1 cellular context compared by ENCODE assay signal in genomic region chr4:184344435-184344834, GRCh38.
TF ChIP-seq lines count a peak whose summit lies in the region.

No MANE protein-coding gene starts in this region.

TF ChIP-seq in HepG2, 621 proteins besides CTCF, POLR2A, EP300 and RAD21 (continued from another document):
- TF ChIP-seq ZNF646 (CRISPR knock-in tag; IDR thresholded peaks at IDR 0.05) (no peak), SMAD1 (CRISPR knock-in tag; IDR thresholded peaks at IDR 0.05; ENCODE audit: borderline replicate concordance, low read depth) (no peak), ZC3H4 (CRISPR knock-in tag; IDR thresholded peaks at IDR 0.05; ENCODE audit: borderline replicate concordance) (no peak), ZNF768 (CRISPR knock-in tag; IDR thresholded peaks at IDR 0.05) (no peak), STAT5B (CRISPR knock-in tag; IDR thresholded peaks at IDR 0.05) (no peak), KDM4B (CRISPR knock-in tag; IDR thresholded peaks at IDR 0.05) (no peak), ZBED4 (CRISPR knock-in tag; IDR thresholded peaks at IDR 0.05; ENCODE audit: borderline replicate concordance) (no peak), CHD4 (IDR thresholded peaks at IDR 0.05; ENCODE audit: borderline replicate concordance, low read length) (no peak), RARG (CRISPR knock-in tag; IDR thresholded peaks at IDR 0.05; ENCODE audit: low read depth) (no peak), DPF2 (CRISPR knock-in tag; IDR thresholded peaks at IDR 0.05; ENCODE audit: borderline replicate concordance, low read depth) (no peak), FOXA3 (CRISPR knock-in tag; IDR thresholded peaks at IDR 0.05) (no peak), ZBTB4 (CRISPR knock-in tag; IDR thresholded peaks at IDR 0.05; ENCODE audit: borderline replicate concordance) (no peak), ATAD3A (CRISPR knock-in tag; IDR thresholded peaks at IDR 0.05) (no peak), KDM2A (CRISPR knock-in tag; IDR thresholded peaks at IDR 0.05; ENCODE audit: borderline replicate concordance, low read depth) (no peak)
- TF ChIP-seq, protein P1, sequence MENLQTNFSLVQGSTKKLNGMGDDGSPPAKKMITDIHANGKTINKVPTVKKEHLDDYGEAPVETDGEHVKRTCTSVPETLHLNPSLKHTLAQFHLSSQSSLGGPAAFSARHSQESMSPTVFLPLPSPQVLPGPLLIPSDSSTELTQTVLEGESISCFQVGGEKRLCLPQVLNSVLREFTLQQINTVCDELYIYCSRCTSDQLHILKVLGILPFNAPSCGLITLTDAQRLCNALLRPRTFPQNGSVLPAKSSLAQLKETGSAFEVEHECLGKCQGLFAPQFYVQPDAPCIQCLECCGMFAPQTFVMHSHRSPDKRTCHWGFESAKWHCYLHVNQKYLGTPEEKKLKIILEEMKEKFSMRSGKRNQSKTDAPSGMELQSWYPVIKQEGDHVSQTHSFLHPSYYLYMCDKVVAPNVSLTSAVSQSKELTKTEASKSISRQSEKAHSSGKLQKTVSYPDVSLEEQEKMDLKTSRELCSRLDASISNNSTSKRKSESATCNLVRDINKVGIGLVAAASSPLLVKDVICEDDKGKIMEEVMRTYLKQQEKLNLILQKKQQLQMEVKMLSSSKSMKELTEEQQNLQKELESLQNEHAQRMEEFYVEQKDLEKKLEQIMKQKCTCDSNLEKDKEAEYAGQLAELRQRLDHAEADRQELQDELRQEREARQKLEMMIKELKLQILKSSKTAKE (CRISPR knock-in tag; IDR thresholded peaks at IDR 0.05; ENCODE audit: borderline replicate concordance), result no peak
- TF ChIP-seq, protein P2, sequence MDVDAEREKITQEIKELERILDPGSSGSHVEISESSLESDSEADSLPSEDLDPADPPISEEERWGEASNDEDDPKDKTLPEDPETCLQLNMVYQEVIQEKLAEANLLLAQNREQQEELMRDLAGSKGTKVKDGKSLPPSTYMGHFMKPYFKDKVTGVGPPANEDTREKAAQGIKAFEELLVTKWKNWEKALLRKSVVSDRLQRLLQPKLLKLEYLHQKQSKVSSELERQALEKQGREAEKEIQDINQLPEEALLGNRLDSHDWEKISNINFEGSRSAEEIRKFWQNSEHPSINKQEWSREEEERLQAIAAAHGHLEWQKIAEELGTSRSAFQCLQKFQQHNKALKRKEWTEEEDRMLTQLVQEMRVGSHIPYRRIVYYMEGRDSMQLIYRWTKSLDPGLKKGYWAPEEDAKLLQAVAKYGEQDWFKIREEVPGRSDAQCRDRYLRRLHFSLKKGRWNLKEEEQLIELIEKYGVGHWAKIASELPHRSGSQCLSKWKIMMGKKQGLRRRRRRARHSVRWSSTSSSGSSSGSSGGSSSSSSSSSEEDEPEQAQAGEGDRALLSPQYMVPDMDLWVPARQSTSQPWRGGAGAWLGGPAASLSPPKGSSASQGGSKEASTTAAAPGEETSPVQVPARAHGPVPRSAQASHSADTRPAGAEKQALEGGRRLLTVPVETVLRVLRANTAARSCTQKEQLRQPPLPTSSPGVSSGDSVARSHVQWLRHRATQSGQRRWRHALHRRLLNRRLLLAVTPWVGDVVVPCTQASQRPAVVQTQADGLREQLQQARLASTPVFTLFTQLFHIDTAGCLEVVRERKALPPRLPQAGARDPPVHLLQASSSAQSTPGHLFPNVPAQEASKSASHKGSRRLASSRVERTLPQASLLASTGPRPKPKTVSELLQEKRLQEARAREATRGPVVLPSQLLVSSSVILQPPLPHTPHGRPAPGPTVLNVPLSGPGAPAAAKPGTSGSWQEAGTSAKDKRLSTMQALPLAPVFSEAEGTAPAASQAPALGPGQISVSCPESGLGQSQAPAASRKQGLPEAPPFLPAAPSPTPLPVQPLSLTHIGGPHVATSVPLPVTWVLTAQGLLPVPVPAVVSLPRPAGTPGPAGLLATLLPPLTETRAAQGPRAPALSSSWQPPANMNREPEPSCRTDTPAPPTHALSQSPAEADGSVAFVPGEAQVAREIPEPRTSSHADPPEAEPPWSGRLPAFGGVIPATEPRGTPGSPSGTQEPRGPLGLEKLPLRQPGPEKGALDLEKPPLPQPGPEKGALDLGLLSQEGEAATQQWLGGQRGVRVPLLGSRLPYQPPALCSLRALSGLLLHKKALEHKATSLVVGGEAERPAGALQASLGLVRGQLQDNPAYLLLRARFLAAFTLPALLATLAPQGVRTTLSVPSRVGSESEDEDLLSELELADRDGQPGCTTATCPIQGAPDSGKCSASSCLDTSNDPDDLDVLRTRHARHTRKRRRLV (CRISPR knock-in tag; IDR thresholded peaks at IDR 0.05), result no peak
- TF ChIP-seq, protein P3, sequence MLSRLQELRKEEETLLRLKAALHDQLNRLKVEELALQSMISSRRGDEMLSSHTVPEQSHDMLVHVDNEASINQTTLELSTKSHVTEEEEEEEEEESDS (CRISPR knock-in tag; IDR thresholded peaks at IDR 0.05; ENCODE audit: borderline replicate concordance), result no peak
- TF ChIP-seq, protein P4, sequence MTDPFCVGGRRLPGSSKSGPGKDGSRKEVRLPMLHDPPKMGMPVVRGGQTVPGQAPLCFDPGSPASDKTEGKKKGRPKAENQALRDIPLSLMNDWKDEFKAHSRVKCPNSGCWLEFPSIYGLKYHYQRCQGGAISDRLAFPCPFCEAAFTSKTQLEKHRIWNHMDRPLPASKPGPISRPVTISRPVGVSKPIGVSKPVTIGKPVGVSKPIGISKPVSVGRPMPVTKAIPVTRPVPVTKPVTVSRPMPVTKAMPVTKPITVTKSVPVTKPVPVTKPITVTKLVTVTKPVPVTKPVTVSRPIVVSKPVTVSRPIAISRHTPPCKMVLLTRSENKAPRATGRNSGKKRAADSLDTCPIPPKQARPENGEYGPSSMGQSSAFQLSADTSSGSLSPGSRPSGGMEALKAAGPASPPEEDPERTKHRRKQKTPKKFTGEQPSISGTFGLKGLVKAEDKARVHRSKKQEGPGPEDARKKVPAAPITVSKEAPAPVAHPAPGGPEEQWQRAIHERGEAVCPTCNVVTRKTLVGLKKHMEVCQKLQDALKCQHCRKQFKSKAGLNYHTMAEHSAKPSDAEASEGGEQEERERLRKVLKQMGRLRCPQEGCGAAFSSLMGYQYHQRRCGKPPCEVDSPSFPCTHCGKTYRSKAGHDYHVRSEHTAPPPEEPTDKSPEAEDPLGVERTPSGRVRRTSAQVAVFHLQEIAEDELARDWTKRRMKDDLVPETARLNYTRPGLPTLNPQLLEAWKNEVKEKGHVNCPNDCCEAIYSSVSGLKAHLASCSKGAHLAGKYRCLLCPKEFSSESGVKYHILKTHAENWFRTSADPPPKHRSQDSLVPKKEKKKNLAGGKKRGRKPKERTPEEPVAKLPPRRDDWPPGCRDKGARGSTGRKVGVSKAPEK (CRISPR knock-in tag; IDR thresholded peaks at IDR 0.05; ENCODE audit: borderline replicate concordance), result no peak
- TF ChIP-seq, protein P5, sequence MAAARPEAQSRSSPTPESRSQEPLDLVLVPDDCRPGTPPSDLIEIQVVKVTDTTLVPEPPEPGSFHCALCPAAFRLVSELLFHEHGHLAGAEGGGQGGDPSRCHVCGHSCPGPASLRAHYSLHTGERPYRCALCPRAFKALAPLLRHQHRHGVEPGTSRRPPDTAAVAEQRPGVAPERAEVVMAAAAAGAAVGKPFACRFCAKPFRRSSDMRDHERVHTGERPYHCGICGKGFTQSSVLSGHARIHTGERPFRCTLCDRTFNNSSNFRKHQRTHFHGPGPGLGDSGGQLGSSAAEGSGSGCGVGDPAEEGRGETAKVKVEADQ (CRISPR knock-in tag; IDR thresholded peaks at IDR 0.05; ENCODE audit: borderline replicate concordance), result no peak
TF ChIP-seq in HepG2: peak in this region for 0.
